Comparison of ENCODE assay signal across 8 cellular contexts in genomic region chr15:63504979-63505841, GRCh38. TPM values are rescaled to one million over a fixed set of nuclear protein-coding genes. Genes with fewer than 3 reads are reported as not detected.
DNase-seq lines count a peak whose midpoint lies in the region; ATAC-seq and TF ChIP-seq lines count a peak whose summit lies in the region.

No MANE protein-coding gene starts in this region.

- H3K9me3 ChIP-seq in AG04450 (ENCODE audit: control insufficient read depth, insufficient read depth, low read length) (no peaks in the 10 kb centered on the region; the same call in 1 of the 2 replicates), uterus (no peaks in the 10 kb centered on the region)

- H3K4me3 Mint-ChIP-seq in natural killer cell treated with Interleukin-12 subunit alpha and Interleukin-12 subunit beta and Interleukin-15 and Interleukin-18, amount 100 ng/mL, for 72 hours, result peak overlapping the region; percentile 90

- H3K27me3 ChIP-seq in AG04450 (ENCODE audit: control insufficient read depth, insufficient read depth, low read length) (no peaks in the 10 kb centered on the region), uterus (no peaks in the 10 kb centered on the region)

- no peaks in the 10 kb centered on the region for H3K36me3 ChIP-seq in uterus

- H3K4me3 ChIP-seq in AG04450 (ENCODE audit: low read depth, low read length) (peak overlapping the region; percentile 90), fibroblast of villous mesenchyme (ENCODE audit: low read depth, low read length) (peak overlapping the region; percentile 89), uterus (peak overlapping the region; percentile 79 to 84)

- H3K4me1 ChIP-seq in uterus, result peaks cover 14 to 19% of the 10 kb centered on the region in 2 donors

- H3K27ac ChIP-seq in AG04450 (ENCODE audit: low read depth, low read length) (peak overlapping the region; percentile 84), uterus (peak overlapping the region; percentile 95 to 98)

- H3K27ac Mint-ChIP-seq in natural killer cell treated with Interleukin-12 subunit alpha and Interleukin-12 subunit beta and Interleukin-15 and Interleukin-18, amount 100 ng/mL, for 72 hours, result peak overlapping the region; percentile 76 to 92

- ATAC-seq in GM18502 (IDR thresholded peaks at IDR 0.05; ENCODE audit: poor library complexity, unreplicated experiment), result peak; percentile 17
- peak; percentile 3 for ATAC-seq in HG03342 (IDR thresholded peaks at IDR 0.05; ENCODE audit: unreplicated experiment)
- peak; percentile 8 to 17 for ATAC-seq in natural killer cell treated with Interleukin-12 subunit alpha and Interleukin-12 subunit beta and Interleukin-15 and Interleukin-18, amount 100 ng/mL, for 72 hours

- peak in 1 of 2 donors; percentile 25 for TF ChIP-seq POLR2A in uterus (IDR thresholded peaks at IDR 0.05)

- no peaks in the 10 kb centered on the region for H3K27me3 Mint-ChIP-seq in natural killer cell treated with Interleukin-12 subunit alpha and Interleukin-12 subunit beta and Interleukin-15 and Interleukin-18, amount 100 ng/mL, for 72 hours

- DNase-seq in AG04450 (ENCODE audit: low read depth, low spot score) (no peak), NOMO-1 (lab: John Stamatoyannopoulos, UW; ENCODE audit: unreplicated experiment in 2 of 2) (peak; percentile 54 to 65), activated gamma-delta T cell (lab: John Stamatoyannopoulos, UW) (peak; percentile 41), fibroblast of villous mesenchyme (ENCODE audit: low read depth) (peak; percentile 72), uterus (peak; percentile 53 to 58)
- peak; percentile 65 for DNase-seq in natural killer cell treated with Interleukin-12 subunit alpha and Interleukin-12 subunit beta and Interleukin-15 and Interleukin-18, amount 100 ng/mL, for 72 hours (ENCODE audit: low spot score)

- POLR2A ChIA-PET in AG04450 (lab: Yijun Ruan, JAX), result interaction anchor here (0.7 to 1.3 kb wide), 9 partner anchors 12 to 564 kb away, joined by 3 to 11 read pairs (median 4); partner anchors contain the start of gene FBXL22

- intact Hi-C loops in uterus (cut with DNase I; ENCODE audit: low total_unique reads), result loop anchor here (10.0 kb wide), 1 partner anchor 90 kb away; the partner anchor contains the start of gene FBXL22

- no peaks in the 10 kb centered on the region for H3K36me3 Mint-ChIP-seq in natural killer cell treated with Interleukin-12 subunit alpha and Interleukin-12 subunit beta and Interleukin-15 and Interleukin-18, amount 100 ng/mL, for 72 hours

- H3K4me1 Mint-ChIP-seq in natural killer cell treated with Interleukin-12 subunit alpha and Interleukin-12 subunit beta and Interleukin-15 and Interleukin-18, amount 100 ng/mL, for 72 hours (ENCODE audit: low read depth in 2 of 2), result peaks cover 66 to 80% of the 10 kb centered on the region in 2 donors

- TF ChIP-seq CTCF in AG04450 (IDR thresholded peaks at IDR 0.05; ENCODE audit: low read depth, low read length), result peak; percentile 21; the same call in 1 of the 2 replicates
- TF ChIP-seq CTCF in fibroblast of villous mesenchyme (IDR thresholded peaks at IDR 0.05; ENCODE audit: insufficient read depth, low read depth, low read length), result peak; percentile 29
- peak; percentile 3 to 20 (median 12) for TF ChIP-seq CTCF in uterus (IDR thresholded peaks at IDR 0.05)

- CTCF ChIA-PET in AG04450 (lab: Charles Lee), result interaction anchor here (0.6 to 2.5 kb wide), 11 partner anchors 9 to 96 kb away, joined by 3 to 13 read pairs (median 3); no protein-coding TSS in a partner anchor

- no peaks in the 10 kb centered on the region for H3K9me3 Mint-ChIP-seq in natural killer cell treated with Interleukin-12 subunit alpha and Interleukin-12 subunit beta and Interleukin-15 and Interleukin-18, amount 100 ng/mL, for 72 hours

RNA-seq across cellular contexts. Expression of gene USP3, which starts 0.8 kb away (rescaled TPM):
- polyA plus RNA-seq in AG04450 (2011; rRNA removed), result 24.0 and 30.7 TPM in 2 replicates
- 38.2 and 45.0 TPM in 2 replicates for polyA minus RNA-seq in AG04450 (2011; rRNA and poly(A)+ RNA removed)
- total RNA-seq in fibroblast of villous mesenchyme (29.3 and 34.1 TPM in 2 replicates), uterus (10 to 100 TPM; 26.5 to 96.3 (median 65.8) TPM)
- total RNA-seq in natural killer cell treated with Interleukin-12 subunit alpha and Interleukin-12 subunit beta and Interleukin-15 and Interleukin-18, amount 100 ng/mL, for 72 hours, result 10 to 100 TPM; 70.0 to 75.3 TPM
